ENCODE assay signal across 8 cellular contexts in the genomic region with DNA sequence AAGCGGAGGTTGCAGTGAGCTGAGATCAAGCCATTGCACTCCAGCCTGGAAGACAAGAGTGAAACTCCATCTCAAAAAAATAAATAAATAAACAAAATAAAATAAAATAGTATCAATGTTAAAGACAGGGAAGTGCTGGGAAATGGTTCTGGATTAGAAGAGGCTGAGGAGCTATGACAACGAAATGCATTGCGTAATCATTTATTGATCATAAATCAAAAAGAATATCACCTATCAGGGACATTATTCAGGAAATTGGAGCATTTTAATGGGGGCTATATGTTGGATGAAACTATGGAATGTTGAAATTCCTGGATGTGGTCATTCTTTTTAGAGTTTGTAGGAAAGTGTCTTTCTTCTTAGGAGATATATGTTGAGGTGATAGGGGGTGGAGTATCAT. TPM values are rescaled to one million over a fixed set of nuclear protein-coding genes. Genes with fewer than 3 reads are reported as not detected.
"Had no signal": no experiment of that assay in that cellular context is flagged by ENCODE, and none has a peak within 500 bp of the region (broad histone marks: within the 10 kb centered on the region; RNA-seq: fewer than 3 reads in every experiment).

No MANE protein-coding gene starts in this region.

- H3K9me3 Mint-ChIP-seq: HFFc6 had no signal

- H3K4me3 Mint-ChIP-seq: GM23338, HFFc6, IgD-negative memory B cell had no signal

- H3K27ac Mint-ChIP-seq: GM23338, HFFc6, IgD-negative memory B cell had no signal

- H3K36me3 ChIP-seq: HAP-1 had no signal

- DNase-seq: H7, HFFc6, KBM-7 had no signal

- H3K4me2 ChIP-seq: GM23338 had no signal

- H3K4me3 ChIP-seq: GM23338, HAP-1 had no signal

- H3K27me3 Mint-ChIP-seq: IgD-negative memory B cell had no signal

- H2AFZ ChIP-seq: GM23338 had no signal

- H3K4me1 Mint-ChIP-seq: IgD-negative memory B cell had no signal

- H3K27ac ChIP-seq: HL-60 had no signal

- ATAC-seq: GM23338, HCT116 had no signal

RNA-seq across cellular contexts. Expression of a gene that starts 43.7 kb away (rescaled TPM):
- total RNA-seq: HFFc6 had no signal
- polyA plus RNA-seq: IgD-negative memory B cell had no signal
